In genomic region chr16:31700200-31700529, GRCh38 we compare ENCODE assay signal across 1 cellular context.
TF ChIP-seq lines count a peak whose summit lies in the region.

No MANE protein-coding gene starts in this region.

TF ChIP-seq in GM23338, 12 proteins besides CTCF, POLR2A, EP300 and RAD21 (continued from another document):
- TF ChIP-seq REST (IDR thresholded peaks at IDR 0.05; ENCODE audit: unreplicated experiment) (no peak), JUNB (IDR thresholded peaks at IDR 0.05; ENCODE audit: unreplicated experiment) (no peak), STAT1 (IDR thresholded peaks at IDR 0.05; ENCODE audit: unreplicated experiment) (no peak)
